In the genomic region with DNA sequence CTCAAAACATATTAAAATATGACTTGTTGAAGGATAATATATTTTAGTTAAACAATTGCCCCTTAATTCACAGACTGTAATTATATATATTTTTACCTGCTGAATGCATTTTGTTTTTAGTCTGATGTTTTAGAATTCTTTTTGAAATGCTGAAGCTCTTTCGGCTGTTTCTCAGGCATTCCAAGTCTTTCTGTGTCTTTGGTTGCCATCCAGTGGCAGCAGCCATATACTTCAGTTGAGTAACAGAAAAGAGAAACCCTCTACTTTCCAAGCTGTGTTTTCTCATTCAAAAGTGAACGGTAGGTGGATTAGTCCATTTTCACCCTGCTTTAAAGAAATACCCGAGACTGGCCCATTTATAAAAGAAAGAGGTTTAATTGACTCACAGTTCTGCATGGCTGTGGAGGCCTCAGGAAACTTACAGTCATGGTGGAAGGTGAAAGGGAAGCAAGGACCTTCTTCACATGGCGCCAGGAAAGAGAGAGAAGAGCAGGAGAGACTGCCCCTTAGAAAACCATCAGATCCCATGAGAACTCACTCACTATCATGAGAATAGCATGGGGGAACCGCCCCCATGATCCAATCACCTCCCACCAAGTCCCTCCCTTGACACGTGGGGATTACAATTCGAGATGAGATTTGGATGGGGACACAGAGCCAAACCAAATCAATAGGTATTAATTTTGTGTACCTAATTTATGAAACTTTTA, we compare ENCODE assay signal across 8 cellular contexts.
DNase-seq lines count a peak whose midpoint lies in the region; ATAC-seq, FAIRE-seq and TF ChIP-seq lines count a peak whose summit lies in the region.
"Not testable (repeated sequence)": the region's sequence is repeated elsewhere in the genome, so short reads cannot be mapped to it uniquely, and the experiment has no call there.

No MANE protein-coding gene starts in this region.

- H3K27ac ChIP-seq in K562 (ENCODE audit: extremely low read depth, low read depth, low read length); cardiac muscle cell; smooth muscle cell (ENCODE audit: low read depth): not testable (repeated sequence)

- CTCF ChIA-PET in K562 (lab: Yijun Ruan, JAX; ENCODE audit: low intra/inter-chr PET ratio): interaction anchor here (0.7 kb wide), 1 partner anchor 704 kb away, joined by 3 read pairs; no protein-coding TSS in a partner anchor

- BruUV-seq in K562 (replicated peaks; lab: Mats Ljungman, UMichigan): not testable (repeated sequence)

- TF ChIP-seq CTCF in K562 (IDR thresholded peaks at IDR 0.05 in 2 of 3, conservative IDR thresholded peaks at IDR 0.05 in 1 of 3; ENCODE audit: insufficient read depth in 2 of 3, low read depth in 1 of 3, low read length in 3 of 3) (peak in 2 of 3 experiments; percentile 17 to 27; a peak in 3 of 6 replicates), cardiac muscle cell (IDR thresholded peaks at IDR 0.05; ENCODE audit: low read depth, low read length) (peak; percentile 16), mesothelial cell of epicardium (IDR thresholded peaks at IDR 0.05; ENCODE audit: unreplicated experiment) (peak; percentile 15), smooth muscle cell (IDR thresholded peaks at IDR 0.05; ENCODE audit: borderline replicate concordance, insufficient read depth, poor library complexity, severe bottlenecking) (peak; percentile 41)

- ATAC-seq in K562: not testable (repeated sequence)

- not testable (repeated sequence) for TF ChIP-seq EP300 in K562 (IDR thresholded peaks at IDR 0.05; ENCODE audit: low read length)

- in situ Hi-C loops in K562 (cut with MboI): not testable (repeated sequence)

- FAIRE-seq in K562 (lab: Jason Lieb, UNC): not testable (repeated sequence)

- DNase-seq in COR-L47 (lab: John Stamatoyannopoulos, UW) (peak; percentile 29), HT1080 (ENCODE audit: low read depth) (peak; percentile 43), NCI-H69 (lab: John Stamatoyannopoulos, UW) (peak; percentile 38), SK-N-DZ (ENCODE audit: low spot score) (peak; percentile 45), K562 (ENCODE audit: extremely low read depth in 1 of 4, low spot score in 3 of 4) (peak in 1 of 4 experiments; percentile 23), cardiac muscle cell (ENCODE audit: low read depth in 1 of 2, low spot score in 1 of 2) (peak; percentile 6 to 51)
- not testable (repeated sequence) for DNase-seq in mesothelial cell of epicardium (ENCODE audit: low spot score in 2 of 2, unreplicated experiment in 2 of 2); smooth muscle cell (lab: John Stamatoyannopoulos, UW; ENCODE audit: unreplicated experiment)

- H3K27me3 ChIP-seq in K562 (ENCODE audit: control insufficient read depth in 2 of 2, insufficient read depth in 2 of 2, low read length in 2 of 2); cardiac muscle cell; smooth muscle cell (ENCODE audit: low read depth): not testable (repeated sequence)

- not testable (repeated sequence) for H3F3A ChIP-seq in smooth muscle cell (ENCODE audit: low read depth)

- H3K9me1 ChIP-seq in K562 (ENCODE audit: control insufficient read depth, insufficient read depth, low read length): not testable (repeated sequence)

- H3K4me3 Mint-ChIP-seq in mesothelial cell of epicardium: not testable (repeated sequence)

- not testable (repeated sequence) for H3K79me2 ChIP-seq in K562 (ENCODE audit: control insufficient read depth, insufficient read depth, low read length); smooth muscle cell (ENCODE audit: low read depth)

- not testable (repeated sequence) for H3K36me3 Mint-ChIP-seq in mesothelial cell of epicardium

- intact Hi-C loops in K562 (cut with micrococcal nuclease): not testable (repeated sequence)

- under 1% methylated on average over 7 of the region's 7 CpGs for WGBS in K562 (ENCODE audit: insufficient coverage, low coverage, missing lambda C conversion rate)
- 63% methylated on average over 7 of the region's 7 CpGs for WGBS in smooth muscle cell (ENCODE audit: low lambda C conversion rate)

- not testable (repeated sequence) for H3K4me3 ChIP-seq in K562, cardiac muscle cell, smooth muscle cell

- H3K4me1 Mint-ChIP-seq in mesothelial cell of epicardium: not testable (repeated sequence)

- H3K4me1 ChIP-seq in K562 (replicated peaks in 1 of 2; ENCODE audit: control insufficient read depth in 2 of 2, insufficient read depth in 2 of 2, low read length in 2 of 2); cardiac muscle cell (ENCODE audit: low read depth); smooth muscle cell (ENCODE audit: low read depth): not testable (repeated sequence)

- H3K36me3 ChIP-seq in K562 (ENCODE audit: control insufficient read depth, insufficient read depth, low read length); cardiac muscle cell; smooth muscle cell (ENCODE audit: low read depth): not testable (repeated sequence)

- POLR2A ChIA-PET in K562 (lab: Yijun Ruan, JAX): not testable (repeated sequence)

- not testable (repeated sequence) for H2AFZ ChIP-seq in K562 (ENCODE audit: low read depth, low read length)
- peak overlapping the region; percentile 64 for H2AFZ ChIP-seq in smooth muscle cell (ENCODE audit: low read depth)

- H4K20me1 ChIP-seq in K562 (replicated peaks; ENCODE audit: control insufficient read depth, insufficient read depth, low read length); smooth muscle cell (ENCODE audit: low read depth): not testable (repeated sequence)

- not testable (repeated sequence) for TF ChIP-seq POLR2A in K562 (conservative IDR thresholded peaks at IDR 0.05)

- TF ChIP-seq RAD21 in K562 (CRISPR knock-in tag; conservative IDR thresholded peaks at IDR 0.05 in 1 of 2, IDR thresholded peaks at IDR 0.05 in 1 of 2): peak; percentile 39 to 43; a peak in 3 of 4 replicates

- H3K4me2 ChIP-seq in K562 (ENCODE audit: insufficient read depth, low read length); smooth muscle cell: not testable (repeated sequence)

- H3K9ac ChIP-seq in K562 (ENCODE audit: insufficient read depth in 1 of 2, low read depth in 2 of 2, low read length in 2 of 2); smooth muscle cell (ENCODE audit: low read depth): not testable (repeated sequence)

- not testable (repeated sequence) for H3K27me3 Mint-ChIP-seq in mesothelial cell of epicardium (ENCODE audit: low read depth)

- not testable (repeated sequence) for H3K9me3 Mint-ChIP-seq in mesothelial cell of epicardium

- not testable (repeated sequence) for H3K9me3 ChIP-seq in K562 (replicated peaks; ENCODE audit: control insufficient read depth, insufficient read depth, low read depth, low read length); cardiac muscle cell (ENCODE audit: low read depth); smooth muscle cell (replicated peaks; ENCODE audit: low read depth)

- H3K27ac Mint-ChIP-seq in mesothelial cell of epicardium: not testable (repeated sequence)

TF ChIP-seq in K562, 482 proteins besides CTCF, POLR2A, EP300 and RAD21:
- TF ChIP-seq ZNF408 (CRISPR knock-in tag; IDR thresholded peaks at IDR 0.05; ENCODE audit: low read depth): 0 out of 2 replicates have a peak, but pooled peaks have one; percentile 35
